Comparison of ENCODE assay signal across 21 cellular contexts in the genomic region with DNA sequence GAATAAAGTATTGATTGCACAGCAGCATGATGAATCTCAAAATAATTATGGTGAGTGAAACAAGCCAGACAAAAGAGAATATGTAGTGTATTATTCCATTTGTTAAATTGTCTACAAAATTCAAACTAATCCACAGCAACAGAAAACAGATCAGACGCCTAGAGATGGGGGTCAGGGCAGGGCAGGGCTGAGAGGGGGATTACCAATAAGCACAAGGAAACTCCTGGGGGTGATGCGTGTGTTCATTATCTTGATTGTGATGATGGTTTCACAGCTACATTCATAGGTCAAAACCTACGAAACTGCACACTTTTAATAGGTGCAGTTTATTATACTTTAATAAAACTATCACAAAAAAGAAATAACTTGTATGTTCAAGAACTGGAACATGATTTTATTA.
DNase-seq lines count a peak whose midpoint lies in the region; ATAC-seq lines count a peak whose summit lies in the region.
"Had no signal": no experiment of that assay in that cellular context is flagged by ENCODE, and none has a peak within 500 bp of the region (broad histone marks: within the 10 kb centered on the region; RNA-seq: fewer than 3 reads in every experiment).

No MANE protein-coding gene starts in this region.

- ATAC-seq in activated naive CD8-positive, alpha-beta T cell treated with anti-CD3 and anti-CD28 coated beads, Interleukin-2, amount 50 U/mL, for 24 hours, result peak; percentile 55
- ATAC-seq in HG03097 (IDR thresholded peaks at IDR 0.05; ENCODE audit: low FRiP score, unreplicated experiment), result no peak
- ATAC-seq: A549 had no signal

- peak overlapping the region; percentile 8 for H3K27ac Mint-ChIP-seq in T-helper 1 cell treated with Interleukin-12 subunit alpha and Interleukin-12 subunit beta and Interleukin-4 antibody, amounts not matched to agents 30 μg/mL and 1 μg/mL, for 36 hours
- H3K27ac Mint-ChIP-seq in activated naive CD8-positive, alpha-beta T cell treated with anti-CD3 and anti-CD28 coated beads, Interleukin-2, amount 50 U/mL, for 24 hours, result peak overlapping the region; percentile 52
- H3K27ac Mint-ChIP-seq in activated naive CD8-positive, alpha-beta T cell treated with anti-CD3 and anti-CD28 coated beads for 36 hours, result no peak overlapping the region
- peak overlapping the region; percentile 4 for H3K27ac Mint-ChIP-seq in stimulated activated naive CD8-positive, alpha-beta T cell treated with anti-CD3 and anti-CD28 coated beads, Interleukin-15, Interleukin-2, amounts not matched to agents 100 ng/mL and 50 ng/mL, for 24 hours
- H3K27ac Mint-ChIP-seq: CD14-positive monocyte; CD4-positive, alpha-beta T cell; CD8-positive, alpha-beta memory T cell; HFFc6 had no signal

- H3K4me3 Mint-ChIP-seq in T-helper 1 cell treated with Interleukin-12 subunit alpha and Interleukin-12 subunit beta and Interleukin-4 antibody, amounts not matched to agents 30 μg/mL and 1 μg/mL, for 36 hours, result no peak overlapping the region
- no peak overlapping the region for H3K4me3 Mint-ChIP-seq in activated naive CD8-positive, alpha-beta T cell treated with anti-CD3 and anti-CD28 coated beads, Interleukin-2, amount 50 U/mL, for 24 hours
- no peak overlapping the region for H3K4me3 Mint-ChIP-seq in activated naive CD8-positive, alpha-beta T cell treated with anti-CD3 and anti-CD28 coated beads for 36 hours
- H3K4me3 Mint-ChIP-seq in stimulated activated naive CD8-positive, alpha-beta T cell treated with anti-CD3 and anti-CD28 coated beads, Interleukin-15, Interleukin-2, amounts not matched to agents 100 ng/mL and 50 ng/mL, for 24 hours, result no peak overlapping the region
- H3K4me3 Mint-ChIP-seq: CD14-positive monocyte; CD4-positive, alpha-beta T cell; CD8-positive, alpha-beta memory T cell; HFFc6 had no signal

- H3K36me3 Mint-ChIP-seq in T-helper 1 cell treated with Interleukin-12 subunit alpha and Interleukin-12 subunit beta and Interleukin-4 antibody, amounts not matched to agents 30 μg/mL and 1 μg/mL, for 36 hours (ENCODE audit: low read depth), result peaks cover 2% of the 10 kb centered on the region
- no peaks in the 10 kb centered on the region for H3K36me3 Mint-ChIP-seq in activated naive CD8-positive, alpha-beta T cell treated with anti-CD3 and anti-CD28 coated beads, Interleukin-2, amount 50 U/mL, for 24 hours (ENCODE audit: low read depth)
- H3K36me3 Mint-ChIP-seq in activated naive CD8-positive, alpha-beta T cell treated with anti-CD3 and anti-CD28 coated beads for 36 hours, result no peaks in the 10 kb centered on the region
- no peaks in the 10 kb centered on the region for H3K36me3 Mint-ChIP-seq in stimulated activated naive CD8-positive, alpha-beta T cell treated with anti-CD3 and anti-CD28 coated beads, Interleukin-15, Interleukin-2, amounts not matched to agents 100 ng/mL and 50 ng/mL, for 24 hours (ENCODE audit: low read depth)
- H3K36me3 Mint-ChIP-seq: CD14-positive monocyte; CD8-positive, alpha-beta memory T cell had no signal

- H3K9me3 Mint-ChIP-seq in T-helper 1 cell treated with Interleukin-12 subunit alpha and Interleukin-12 subunit beta and Interleukin-4 antibody, amounts not matched to agents 30 μg/mL and 1 μg/mL, for 36 hours, result peaks cover 9% of the 10 kb centered on the region
- H3K9me3 Mint-ChIP-seq in activated naive CD8-positive, alpha-beta T cell treated with anti-CD3 and anti-CD28 coated beads, Interleukin-2, amount 50 U/mL, for 24 hours, result peaks cover 4% of the 10 kb centered on the region
- peaks cover 4% of the 10 kb centered on the region for H3K9me3 Mint-ChIP-seq in activated naive CD8-positive, alpha-beta T cell treated with anti-CD3 and anti-CD28 coated beads for 36 hours
- H3K9me3 Mint-ChIP-seq in stimulated activated naive CD8-positive, alpha-beta T cell treated with anti-CD3 and anti-CD28 coated beads, Interleukin-15, Interleukin-2, amounts not matched to agents 100 ng/mL and 50 ng/mL, for 24 hours, result peaks cover 3% of the 10 kb centered on the region
- H3K9me3 Mint-ChIP-seq: CD4-positive, alpha-beta T cell; CD8-positive, alpha-beta memory T cell; HFFc6 had no signal

- no peaks in the 10 kb centered on the region for H3K4me1 Mint-ChIP-seq in T-helper 1 cell treated with Interleukin-12 subunit alpha and Interleukin-12 subunit beta and Interleukin-4 antibody, amounts not matched to agents 30 μg/mL and 1 μg/mL, for 36 hours (ENCODE audit: low read depth)
- peaks cover 39% of the 10 kb centered on the region for H3K4me1 Mint-ChIP-seq in activated naive CD8-positive, alpha-beta T cell treated with anti-CD3 and anti-CD28 coated beads, Interleukin-2, amount 50 U/mL, for 24 hours
- peaks cover 25% of the 10 kb centered on the region for H3K4me1 Mint-ChIP-seq in activated naive CD8-positive, alpha-beta T cell treated with anti-CD3 and anti-CD28 coated beads for 36 hours
- peaks cover 30% of the 10 kb centered on the region for H3K4me1 Mint-ChIP-seq in stimulated activated naive CD8-positive, alpha-beta T cell treated with anti-CD3 and anti-CD28 coated beads, Interleukin-15, Interleukin-2, amounts not matched to agents 100 ng/mL and 50 ng/mL, for 24 hours (ENCODE audit: low read depth)
- H3K4me1 Mint-ChIP-seq: CD14-positive monocyte; CD8-positive, alpha-beta memory T cell had no signal

- DNase-seq in T-helper 1 cell, result no peak
- no peak for DNase-seq in activated naive CD8-positive, alpha-beta T cell treated with anti-CD3 and anti-CD28 coated beads, Interleukin-2, amount 50 U/mL, for 24 hours
- DNase-seq in activated naive CD8-positive, alpha-beta T cell treated with anti-CD3 and anti-CD28 coated beads for 36 hours, result no peak
- no peak for DNase-seq in pons (ENCODE audit: low spot score)
- DNase-seq: 8988T; ACHN; AML-193; BE2C; CD4-positive, alpha-beta T cell; CD8-positive, alpha-beta memory T cell; DMS 273 treated with DMSO at 0.1 percent for 48 hours; DMS79; EL; GDM1; GOT3; HFFc6 had no signal

- no peaks in the 10 kb centered on the region for H3K27me3 Mint-ChIP-seq in T-helper 1 cell treated with Interleukin-12 subunit alpha and Interleukin-12 subunit beta and Interleukin-4 antibody, amounts not matched to agents 30 μg/mL and 1 μg/mL, for 36 hours (ENCODE audit: low read depth)
- H3K27me3 Mint-ChIP-seq in activated naive CD8-positive, alpha-beta T cell treated with anti-CD3 and anti-CD28 coated beads, Interleukin-2, amount 50 U/mL, for 24 hours, result no peaks in the 10 kb centered on the region
- peaks cover 10% of the 10 kb centered on the region for H3K27me3 Mint-ChIP-seq in activated naive CD8-positive, alpha-beta T cell treated with anti-CD3 and anti-CD28 coated beads for 36 hours
- H3K27me3 Mint-ChIP-seq in stimulated activated naive CD8-positive, alpha-beta T cell treated with anti-CD3 and anti-CD28 coated beads, Interleukin-15, Interleukin-2, amounts not matched to agents 100 ng/mL and 50 ng/mL, for 24 hours, result no peaks in the 10 kb centered on the region
- H3K27me3 Mint-ChIP-seq: CD4-positive, alpha-beta T cell had no signal
